Comparison of ENCODE assay signal across 11 cellular contexts in genomic region chr4:142091085-142091513, GRCh38.
DNase-seq lines count a peak whose midpoint lies in the region; ATAC-seq and TF ChIP-seq lines count a peak whose summit lies in the region.
"Had no signal": no experiment of that assay in that cellular context is flagged by ENCODE, and none has a peak within 500 bp of the region (broad histone marks: within the 10 kb centered on the region; RNA-seq: fewer than 3 reads in every experiment).

No MANE protein-coding gene starts in this region.

- no peak overlapping the region for H3K9ac ChIP-seq in subcutaneous abdominal adipose tissue (ENCODE audit: low read length in 5 of 5)

- peak; percentile 9 for DNase-seq in HPDE6-E6E7 (ENCODE audit: extremely low spot score)
- DNase-seq in breast epithelium (ENCODE audit: low spot score in 2 of 2) = peak in 1 of 2 donors; percentile 23
- peak; percentile 3 for DNase-seq in hepatic stellate cell (ENCODE audit: low spot score)
- DNase-seq in KBM-7 = no peak
- no peak for DNase-seq in T-helper 2 cell
- DNase-seq in SKM-1 (lab: John Stamatoyannopoulos, UW; ENCODE audit: unreplicated experiment) = no peak
- DNase-seq: effector memory CD8-positive, alpha-beta T cell; GDM1; natural killer cell had no signal

- H3K4me1 ChIP-seq in breast epithelium (no peaks in the 10 kb centered on the region), subcutaneous abdominal adipose tissue (ENCODE audit: control insufficient read depth in 5 of 5, insufficient read depth in 5 of 5, low read length in 5 of 5) (peaks cover 0 to 7% (median 0%) of the 10 kb centered on the region in 5 donors)

- TF ChIP-seq POLR2A in breast epithelium (IDR thresholded peaks at IDR 0.05) = no peak

- H3K36me3 ChIP-seq in breast epithelium (no peaks in the 10 kb centered on the region), subcutaneous abdominal adipose tissue (ENCODE audit: control insufficient read depth in 5 of 5, insufficient read depth in 5 of 5, low read length in 5 of 5) (no peaks in the 10 kb centered on the region)

- in situ Hi-C loops in KBM-7 (cut with MboI; ENCODE audit: low pct_unique_long_range_greater_than_20kb, low sequenced_read_pairs) = no loop called here

- no peak overlapping the region for H3K4me3 ChIP-seq in breast epithelium
- H3K4me3 ChIP-seq in subcutaneous abdominal adipose tissue (ENCODE audit: low read depth in 1 of 5, low read length in 5 of 5) = no peak overlapping the region

- H3K9me3 ChIP-seq in breast epithelium (no peaks in the 10 kb centered on the region), subcutaneous abdominal adipose tissue (ENCODE audit: control insufficient read depth in 5 of 5, low read length in 5 of 5) (no peaks in the 10 kb centered on the region)

- H3K27ac ChIP-seq in breast epithelium (peak overlapping the region; percentile 72 to 87), subcutaneous abdominal adipose tissue (ENCODE audit: low read depth, low read length) (peak overlapping the region; percentile 42)

- H3K27me3 ChIP-seq in breast epithelium = no peaks in the 10 kb centered on the region
- H3K27me3 ChIP-seq in subcutaneous abdominal adipose tissue (ENCODE audit: control insufficient read depth in 5 of 5, insufficient read depth in 4 of 5, low read length in 5 of 5) = no peaks in the 10 kb centered on the region

- TF ChIP-seq CTCF in breast epithelium (IDR thresholded peaks at IDR 0.05) = no peak

- ATAC-seq in GM18867 (IDR thresholded peaks at IDR 0.05; ENCODE audit: unreplicated experiment) = no peak
- ATAC-seq: effector memory CD8-positive, alpha-beta T cell; natural killer cell had no signal

- intact Hi-C loops in breast epithelium (cut with DNase I; ENCODE audit: low total_unique reads) = no loop called here

Comparison
In these comparisons a context has a peak if more than half of its experiments do, and no peak if none do; other contexts are left out.
1. DNase-seq: peak in HPDE6-E6E7 (single experiment) and hepatic stellate cell (single experiment); none in KBM-7 (single experiment), T-helper 2 cell (0 of 5) and SKM-1 (single experiment).